In the genomic region with DNA sequence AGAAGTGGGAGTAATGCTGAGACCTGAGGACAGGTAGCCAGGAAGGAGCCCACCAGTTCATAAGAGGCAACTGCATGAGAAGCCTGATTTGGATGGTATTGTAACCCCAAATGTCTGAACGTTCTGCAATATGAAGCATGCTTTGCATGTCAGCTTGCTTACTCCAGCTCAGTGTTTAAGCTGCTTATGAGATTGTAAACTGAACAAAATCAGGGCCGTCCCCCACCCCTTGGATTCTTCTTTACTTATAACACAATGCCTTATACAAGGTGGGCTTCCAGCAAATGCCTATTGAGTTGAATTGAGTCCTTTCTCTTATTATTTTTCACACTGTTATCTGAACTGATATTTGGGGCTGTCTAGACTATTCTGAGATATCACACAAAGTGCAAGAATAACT, we compare ENCODE assay signal across 27 cellular contexts.
"Had no signal": no experiment of that assay in that cellular context is flagged by ENCODE, and none has a peak within 500 bp of the region (broad histone marks: within the 10 kb centered on the region; RNA-seq: fewer than 3 reads in every experiment).

No MANE protein-coding gene starts in this region.

- H3K4me3 ChIP-seq: left lung, lower lobe of right lung, neural progenitor cell, right atrium auricular region, right lobe of liver, smooth muscle cell, tibial nerve, uterus had no signal

- H3K36me3 ChIP-seq: left lung, lower lobe of right lung, neural progenitor cell, neutrophil, right atrium auricular region, right lobe of liver, tibial nerve, uterus had no signal

- H3K27me3 ChIP-seq: left lung, neural progenitor cell, neutrophil, right atrium auricular region, right lobe of liver, tibial nerve, uterus had no signal

- DNase-seq: immature natural killer cell; kidney; left colon; left lung; lower lobe of right lung; mammary epithelial cell; mesenchymal stem cell; naive B cell; natural killer cell; nephron progenitor cell; occipital lobe; right lobe of liver; stimulated activated CD4-positive, alpha-beta T cell treated with anti-CD3 and anti-CD28 coated beads, Interleukin-1b, Interleukin-23, amount 100 ng/mL, for 48 hours; stimulated activated CD4-positive, alpha-beta T cell treated with anti-CD3 and anti-CD28 coated beads, Interleukin-2, amount 100 ng/mL, for 48 hours; stimulated activated CD4-positive, alpha-beta T cell treated with anti-CD3 and anti-CD28 coated beads, Interleukin-4, amount 100 ng/mL, for 4 hours; stimulated activated CD8-positive, alpha-beta memory T cell treated with anti-CD3 and anti-CD28 coated beads, Interleukin-4, amount 100 ng/mL, for 48 hours; stimulated activated naive CD4-positive, alpha-beta T cell treated with Interleukin-2 at 50 U/mL for 16 hours; stimulated activated naive CD8-positive, alpha-beta T cell treated with anti-CD3 and anti-CD28 coated beads, Interleukin-15, amount 100 ng/mL, for 72 hours; substantia nigra; uterus had no signal

- ATAC-seq: left colon; left lung; lower lobe of right lung; natural killer cell; right lobe of liver; stimulated activated memory B cell treated with anti-CD40 and anti-IgM and Interleukin-4, amounts not matched to agents 10 μg/mL and 1 μg/mL and 100 μg/mL, for 72 hours; stimulated activated naive CD8-positive, alpha-beta T cell treated with anti-CD3 and anti-CD28 coated beads, Interleukin-15, amount 100 ng/mL, for 72 hours had no signal

- H3K27ac ChIP-seq: left lung, lower lobe of right lung, neural progenitor cell, neutrophil, parathyroid adenoma, right atrium auricular region, right lobe of liver, tibial nerve, uterus had no signal

- H3K9me3 ChIP-seq: left lung, lower lobe of right lung, neutrophil, right atrium auricular region, right lobe of liver, tibial nerve, uterus had no signal
